22 cellular contexts compared by ENCODE assay signal in the genomic region with DNA sequence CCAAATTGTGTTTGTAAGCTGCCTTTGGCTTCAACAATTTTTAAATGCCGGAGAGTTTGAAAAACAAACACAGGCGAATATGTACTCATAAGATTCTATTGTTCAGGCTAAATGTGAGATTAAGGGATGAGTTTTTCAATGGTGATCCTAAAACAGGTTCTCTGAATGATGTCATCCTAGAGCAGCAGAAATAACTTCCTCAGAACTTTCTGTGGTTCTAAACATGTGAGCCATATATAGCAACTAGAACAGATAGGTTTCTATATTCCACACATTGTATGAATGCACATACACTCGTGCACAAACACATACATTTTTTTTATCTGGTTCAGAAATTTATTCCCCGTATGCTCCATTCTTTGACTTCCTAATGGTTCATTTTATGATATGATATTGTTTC.
"Had no signal": no experiment of that assay in that cellular context is flagged by ENCODE, and none has a peak within 500 bp of the region (broad histone marks: within the 10 kb centered on the region; RNA-seq: fewer than 3 reads in every experiment).

No MANE protein-coding gene starts in this region.

- H3K27me3 ChIP-seq: Peyer's patch, SJSA1 had no signal

- H3K4me1 ChIP-seq: Peyer's patch, SJSA1 had no signal

- H3K27ac Mint-ChIP-seq: IgD-negative memory B cell, T-cell had no signal

- H3K9me3 ChIP-seq: Peyer's patch had no signal

- H3K4me1 Mint-ChIP-seq: IgD-negative memory B cell, T-cell had no signal

- DNase-seq: NCI-H1092, NCI-H1105 treated with DMSO at 0.1 percent for 48 hours, NCI-H1417 treated with DMSO at 0.1 percent for 48 hours, NCI-H146, NCI-H1694 treated with DMSO at 0.1 percent for 48 hours, NCI-H1930, NCI-H2081, NCI-H2107, NCI-H2227 treated with DMSO at 0.1 percent for 48 hours, NCI-H524, NCI-H526 treated with DMSO at 0.1 percent for 48 hours, NCI-H748 treated with DMSO at 0.1 percent for 48 hours, PC-9, Peyer's patch, Right ventricle myocardium superior, SIG-M5, SW 1271, T-cell had no signal

- ATAC-seq: K562, T-cell had no signal

- FAIRE-seq: K562 had no signal

- H3K4me2 ChIP-seq: PC-9 had no signal

- H3K4me3 ChIP-seq: K562, PC-9, Peyer's patch, SJSA1, SK-N-MC had no signal

- H3K4me3 Mint-ChIP-seq: IgD-negative memory B cell, T-cell had no signal

- H3K36me3 Mint-ChIP-seq: T-cell had no signal

- H3K27ac ChIP-seq: PC-9, Peyer's patch, SJSA1, SK-N-MC had no signal

- H3K36me3 ChIP-seq: Peyer's patch, SJSA1 had no signal

- H3K27me3 Mint-ChIP-seq: IgD-negative memory B cell, T-cell had no signal

- H2AFZ ChIP-seq: PC-9 had no signal
